In the genomic region with DNA sequence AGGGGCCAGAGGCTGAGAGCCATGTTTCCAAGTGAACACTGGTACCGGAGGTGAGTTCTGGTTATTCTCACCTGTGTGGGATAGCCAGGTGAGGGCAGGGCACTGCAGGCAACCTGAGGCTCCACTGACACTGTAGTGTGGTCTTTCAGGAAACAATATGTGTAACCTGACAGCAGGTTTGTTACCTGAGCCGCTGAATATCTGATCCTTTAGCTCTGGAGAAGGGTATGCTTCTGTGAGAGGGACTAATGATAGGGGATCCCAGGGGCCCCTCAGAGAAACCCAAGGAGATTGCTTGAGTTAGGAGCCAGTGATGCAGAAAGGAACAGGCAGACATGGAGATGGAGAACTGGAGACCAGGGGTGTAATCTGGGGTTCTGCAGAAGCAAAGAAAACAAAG, we compare ENCODE assay signal across 1 cellular context. TPM values are rescaled to one million over a fixed set of nuclear protein-coding genes. Genes with fewer than 3 reads are reported as not detected.
"Had no signal": no experiment of that assay in that cellular context is flagged by ENCODE, and none has a peak within 500 bp of the region (broad histone marks: within the 10 kb centered on the region; RNA-seq: fewer than 3 reads in every experiment).

STRC (minus strand) TSS at position 101 of the 400 bp plus-strand sequence; CDS start at position 23, 78 bp downstream.

RNA-seq across cellular contexts. Expression of gene STRC, which starts in this region (rescaled TPM):
- total RNA-seq: HFFc6 had no signal
